8 cellular contexts compared by ENCODE assay signal in the genomic region with DNA sequence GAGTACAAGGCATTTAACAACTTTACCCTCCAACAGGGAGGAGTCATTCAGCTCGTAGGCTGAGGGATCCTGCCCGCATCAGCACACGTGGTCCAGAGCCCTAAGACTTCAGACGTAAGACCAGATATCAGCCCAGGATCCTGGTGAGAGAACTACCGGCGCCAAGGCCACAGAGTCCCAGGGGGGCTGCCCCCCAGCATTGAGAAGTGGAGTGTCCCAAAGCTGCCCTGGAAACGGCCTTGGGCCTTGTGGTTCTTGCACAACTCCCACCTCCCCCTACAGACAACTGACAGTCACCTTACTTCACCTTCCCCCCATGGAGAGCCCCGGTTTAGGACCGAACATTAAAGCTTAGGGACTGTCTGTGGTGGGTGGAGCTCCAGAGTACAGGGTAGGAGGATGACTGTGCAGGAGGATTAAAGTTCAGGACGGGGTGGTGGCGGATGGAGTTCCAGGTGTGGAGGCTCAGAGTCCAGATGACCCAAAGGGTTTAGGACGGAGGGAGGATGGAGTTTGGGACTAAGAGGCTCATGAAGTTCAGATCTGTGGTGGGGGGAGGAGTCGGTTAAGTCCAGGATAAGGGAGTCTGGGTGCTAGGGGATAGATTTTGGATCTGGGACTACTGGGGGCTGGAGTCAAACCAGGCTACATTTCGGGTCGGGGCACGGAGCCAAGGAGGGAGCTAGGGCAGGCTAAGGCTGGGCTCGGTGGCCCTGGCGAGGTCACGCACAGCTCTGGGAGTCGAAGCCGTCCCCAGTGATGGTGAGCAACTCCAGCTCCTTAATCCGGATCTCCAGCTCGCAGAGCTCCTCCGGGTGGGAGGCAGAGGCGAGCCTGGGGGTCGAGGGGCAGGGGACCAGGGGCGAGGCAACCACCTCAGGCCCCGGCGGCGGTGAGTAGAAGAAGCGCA. TPM values are rescaled to one million over a fixed set of nuclear protein-coding genes. Genes with fewer than 3 reads are reported as not detected.
DNase-seq lines count a peak whose midpoint lies in the region; ATAC-seq and TF ChIP-seq lines count a peak whose summit lies in the region.

No MANE protein-coding gene starts in this region.

- H3K27me3 Mint-ChIP-seq in activated naive CD4-positive, alpha-beta T cell treated with anti-CD3 and anti-CD28 coated beads, Interleukin-2, amount 10 ng/mL, durations not matched to agents 7 days and 5 days, result peaks cover 49% of the 10 kb centered on the region

- TF ChIP-seq CTCF in brain microvascular endothelial cell (IDR thresholded peaks at IDR 0.05; ENCODE audit: low read depth, low read length, missing control alignments), result no peak
- no peak for TF ChIP-seq CTCF in lower lobe of right lung (IDR thresholded peaks at IDR 0.05)

- intact Hi-C loops in lower lobe of right lung (cut with DNase I), result no loop called here

- ATAC-seq in lower lobe of right lung (no peak), GM18868 (IDR thresholded peaks at IDR 0.05; ENCODE audit: unreplicated experiment) (no peak)

- no peak for DNase-seq in activated naive CD4-positive, alpha-beta T cell treated with anti-CD3 and anti-CD28 coated beads, Interleukin-2, amount 10 ng/mL, durations not matched to agents 7 days and 5 days
- DNase-seq in activated naive CD4-positive, alpha-beta T cell treated with Interleukin-2 at 50 U/mL for 16 hours, result no peak
- DNase-seq in brain microvascular endothelial cell (no peak), lower lobe of right lung (peak; percentile 64), COR-L47 (lab: John Stamatoyannopoulos, UW) (no peak)
- no peak for DNase-seq in stimulated activated CD4-positive, alpha-beta T cell treated with anti-CD3 and anti-CD28 coated beads, Interleukin-2, amount 100 ng/mL, for 48 hours

- H3K4me3 ChIP-seq in brain microvascular endothelial cell (ENCODE audit: low read depth, low read length) (peak overlapping the region; percentile 53), lower lobe of right lung (peak overlapping the region; percentile 64), urinary bladder (ENCODE audit: low read depth, low read length) (peak overlapping the region; percentile 38)

- H3K4me1 ChIP-seq in lower lobe of right lung, result peaks cover 56% of the 10 kb centered on the region
- no peaks in the 10 kb centered on the region for H3K4me1 ChIP-seq in urinary bladder (ENCODE audit: insufficient read depth)

- WGBS in urinary bladder, result 47% methylated on average over 31 of the region's 31 CpGs

- no peaks in the 10 kb centered on the region for H3K9me3 Mint-ChIP-seq in activated naive CD4-positive, alpha-beta T cell treated with anti-CD3 and anti-CD28 coated beads, Interleukin-2, amount 10 ng/mL, durations not matched to agents 7 days and 5 days

- peaks cover 24% of the 10 kb centered on the region for H3K4me1 Mint-ChIP-seq in activated naive CD4-positive, alpha-beta T cell treated with anti-CD3 and anti-CD28 coated beads, Interleukin-2, amount 10 ng/mL, durations not matched to agents 7 days and 5 days

- H3K27ac ChIP-seq in brain microvascular endothelial cell (peak overlapping the region; percentile 95), lower lobe of right lung (peak overlapping the region; percentile 80), urinary bladder (ENCODE audit: low read depth) (no peak overlapping the region)

- peaks cover 7% of the 10 kb centered on the region for H3K36me3 ChIP-seq in brain microvascular endothelial cell (replicated peaks)
- peaks cover 1% of the 10 kb centered on the region for H3K36me3 ChIP-seq in lower lobe of right lung
- no peaks in the 10 kb centered on the region for H3K36me3 ChIP-seq in urinary bladder (ENCODE audit: insufficient read depth)

- H3K27me3 ChIP-seq in brain microvascular endothelial cell (replicated peaks) (no peaks in the 10 kb centered on the region), lower lobe of right lung (ENCODE audit: low read depth) (no peaks in the 10 kb centered on the region)

- no peaks in the 10 kb centered on the region for H3K36me3 Mint-ChIP-seq in activated naive CD4-positive, alpha-beta T cell treated with anti-CD3 and anti-CD28 coated beads, Interleukin-2, amount 10 ng/mL, durations not matched to agents 7 days and 5 days

- H3K27ac Mint-ChIP-seq in activated naive CD4-positive, alpha-beta T cell treated with anti-CD3 and anti-CD28 coated beads, Interleukin-2, amount 10 ng/mL, durations not matched to agents 7 days and 5 days, result peak overlapping the region; percentile 78

- H3K4me3 Mint-ChIP-seq in activated naive CD4-positive, alpha-beta T cell treated with anti-CD3 and anti-CD28 coated beads, Interleukin-2, amount 10 ng/mL, durations not matched to agents 7 days and 5 days, result peak overlapping the region; percentile 72

- CTCF ChIA-PET in activated naive CD4-positive, alpha-beta T cell treated with anti-CD3 and anti-CD28 coated beads, Interleukin-2, amount 10 ng/mL, durations not matched to agents 7 days and 5 days (lab: Charles Lee), result interaction anchor here (0.7 to 1.8 kb wide), 3 partner anchors 8 to 42 kb away, joined by 3 to 8 read pairs (median 4); no protein-coding TSS in a partner anchor

- in situ Hi-C loops in brain microvascular endothelial cell (cut with HindIII; ENCODE audit: low pct_ligation_motif_present, low sequenced_read_pairs), result no loop called here

- no peaks in the 10 kb centered on the region for H3K9me3 ChIP-seq in lower lobe of right lung

RNA-seq across cellular contexts. Expression of a gene that starts 0.9 kb away (rescaled TPM):
- total RNA-seq in lower lobe of right lung (not detected), urinary bladder (not detected)
- not detected for polyA plus RNA-seq in urinary bladder

RNA-seq across cellular contexts. Expression of a gene that starts 36.5 kb away (rescaled TPM):
- total RNA-seq in lower lobe of right lung (816 TPM), urinary bladder (143 TPM)
- polyA plus RNA-seq in urinary bladder, result 464 TPM
